ENCODE assay signal across 2 cellular contexts in genomic region chr7:28671526-28671925, GRCh38.
TF ChIP-seq lines count a peak whose summit lies in the region.

No MANE protein-coding gene starts in this region.

TF ChIP-seq in GM23338, 12 proteins besides CTCF, POLR2A, EP300 and RAD21:
- TF ChIP-seq ZNF462 (CRISPR knock-in tag; IDR thresholded peaks at IDR 0.05) (no peak), NANOG (IDR thresholded peaks at IDR 0.05; ENCODE audit: borderline replicate concordance) (no peak), ZNF331 (CRISPR knock-in tag; IDR thresholded peaks at IDR 0.05; ENCODE audit: low read depth) (no peak), EZH2 (IDR thresholded peaks at IDR 0.05; ENCODE audit: low read depth, unreplicated experiment) (no peak), POLR2AphosphoS5 (IDR thresholded peaks at IDR 0.05; ENCODE audit: low read depth) (no peak), EZH2phosphoT487 (IDR thresholded peaks at IDR 0.05; ENCODE audit: unreplicated experiment) (no peak), JUNB (IDR thresholded peaks at IDR 0.05; ENCODE audit: unreplicated experiment) (no peak), STAT1 (IDR thresholded peaks at IDR 0.05; ENCODE audit: unreplicated experiment) (no peak), REST (IDR thresholded peaks at IDR 0.05; ENCODE audit: unreplicated experiment) (no peak), CREB1 (CRISPR knock-in tag; IDR thresholded peaks at IDR 0.05; ENCODE audit: low read depth) (no peak), ZNF114 (CRISPR knock-in tag; IDR thresholded peaks at IDR 0.05) (no peak), ETS1 (IDR thresholded peaks at IDR 0.05) (no peak)
TF ChIP-seq in GM23338: peak in this region for 0.

TF ChIP-seq in GM12878, 131 proteins besides CTCF, POLR2A, EP300 and RAD21 (continued from another document):
- no peak for TF ChIP-seq ZBTB40 (IDR thresholded peaks at IDR 0.05; ENCODE audit: borderline replicate concordance)
- no peak for TF ChIP-seq BCL3 (IDR thresholded peaks at IDR 0.05; ENCODE audit: borderline replicate concordance, insufficient read depth, low read depth, low read length, poor library complexity, severe bottlenecking)
- TF ChIP-seq RBBP5 (conservative IDR thresholded peaks at IDR 0.05), result no peak
- TF ChIP-seq EGR1 (IDR thresholded peaks at IDR 0.05; ENCODE audit: borderline replicate concordance in 1 of 2, low read depth in 2 of 2, low read length in 2 of 2), result no peak
- no peak for TF ChIP-seq ZNF622 (IDR thresholded peaks at IDR 0.05)
- TF ChIP-seq NKRF (conservative IDR thresholded peaks at IDR 0.05), result no peak
- TF ChIP-seq NFYA (IDR thresholded peaks at IDR 0.05; ENCODE audit: borderline replicate concordance, low read depth, low read length), result no peak
- no peak for TF ChIP-seq ZNF217 (IDR thresholded peaks at IDR 0.05)
- no peak for TF ChIP-seq PML (IDR thresholded peaks at IDR 0.05; ENCODE audit: low read length)
- TF ChIP-seq MXI1 (IDR thresholded peaks at IDR 0.05; ENCODE audit: low read depth, low read length), result no peak
- no peak for TF ChIP-seq ZBTB4 (CRISPR knock-in tag; IDR thresholded peaks at IDR 0.05)
